In the genomic region with DNA sequence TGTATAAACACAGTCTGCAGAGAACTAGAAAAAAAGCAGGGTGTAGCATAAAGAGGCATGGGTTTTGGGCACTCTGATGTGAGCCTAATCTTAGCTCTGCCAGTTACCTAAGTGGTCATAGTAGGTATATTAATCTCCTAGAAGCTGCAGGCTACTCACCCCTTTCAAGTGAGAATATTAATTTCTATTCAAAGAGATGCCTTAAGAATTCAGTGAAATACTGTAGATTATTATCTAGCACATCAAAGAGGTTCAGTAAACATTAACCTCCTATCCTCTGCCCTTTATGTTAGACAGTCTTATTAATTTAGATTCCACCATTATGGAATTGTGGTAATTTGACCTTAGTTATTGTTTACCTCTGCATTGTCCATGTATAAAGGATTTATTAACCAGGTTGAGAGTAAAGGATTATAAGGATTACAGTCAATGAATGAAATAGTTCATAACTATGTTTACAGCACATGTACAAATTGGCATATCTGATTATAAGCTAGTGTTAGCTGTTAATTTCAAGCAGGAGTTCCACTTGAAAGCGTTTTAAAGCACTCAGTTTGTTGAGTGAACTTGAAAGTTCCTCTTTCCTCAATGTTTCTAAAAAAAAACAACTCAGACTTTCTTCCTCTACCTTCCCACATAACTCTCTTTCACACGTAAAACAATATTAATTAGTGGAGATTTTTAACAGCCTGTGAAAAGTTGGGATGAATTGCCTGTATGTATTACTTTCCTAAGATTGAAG, we compare ENCODE assay signal across 15 cellular contexts.
DNase-seq lines count a peak whose midpoint lies in the region; ATAC-seq and TF ChIP-seq lines count a peak whose summit lies in the region.
"Had no signal": no experiment of that assay in that cellular context is flagged by ENCODE, and none has a peak within 500 bp of the region (broad histone marks: within the 10 kb centered on the region; RNA-seq: fewer than 3 reads in every experiment).

No MANE protein-coding gene starts in this region.

- H3K4me2 ChIP-seq in BLaER1 treated with 17β-estradiol and CSF1 and Interleukin-3, amounts not matched to agents 10 nM and 100 nM: peak overlapping the region in 8 of 11 experiments; percentile 3 to 50 (median 13); a peak in 15 of 22 replicates
- peak overlapping the region; percentile 76 for H3K4me2 ChIP-seq in OCI-LY3 (ENCODE audit: low read length)
- H3K4me2 ChIP-seq: neural progenitor cell had no signal

- H3K27me3 Mint-ChIP-seq in immature natural killer cell (ENCODE audit: low read depth in 3 of 3): peaks cover 0 to 3% (median 0%) of the 10 kb centered on the region in 3 donors
- H3K27me3 Mint-ChIP-seq: dendritic cell treated with granulocyte-macrophage colony-stimulating factor and Interleukin-4, amounts not matched to agents 40 ng/mL and 50 ng/mL, for 4 days had no signal

- DNase-seq in immature natural killer cell (no peak), NCI-H524 treated with DMSO at 0.1 percent for 48 hours (lab: John Stamatoyannopoulos, UW) (no peak), Right ventricle myocardium superior (no peak), NCI-H345 treated with DMSO at 0.1 percent for 48 hours (lab: John Stamatoyannopoulos, UW; ENCODE audit: unreplicated experiment) (no peak)
- DNase-seq: activated CD8-positive, alpha-beta memory T cell treated with anti-CD3 and anti-CD28 coated beads for 24 hours; DMS79; left cardiac atrium; NCI-H510A; T-helper 1 cell had no signal

- H3K79me2 ChIP-seq in OCI-LY3 (ENCODE audit: low read length): no peaks in the 10 kb centered on the region

- peaks cover 14 to 21% (median 16%) of the 10 kb centered on the region in 3 donors for H3K36me3 Mint-ChIP-seq in immature natural killer cell

- ATAC-seq in GM19438 (IDR thresholded peaks at IDR 0.05; ENCODE audit: low read depth, unreplicated experiment): peak; percentile 68
- peak; percentile 76 for ATAC-seq in HG02981 (IDR thresholded peaks at IDR 0.05; ENCODE audit: unreplicated experiment)
- ATAC-seq in Right ventricle myocardium superior (ENCODE audit: poor library complexity): no peak
- ATAC-seq: left cardiac atrium had no signal

- no peak for TF ChIP-seq CTCF in OCI-LY3 (IDR thresholded peaks at IDR 0.05; ENCODE audit: low read depth, low read length)

- H3K4me3 Mint-ChIP-seq in immature natural killer cell: no peak overlapping the region
- H3K4me3 Mint-ChIP-seq: dendritic cell treated with granulocyte-macrophage colony-stimulating factor and Interleukin-4, amounts not matched to agents 40 ng/mL and 50 ng/mL, for 4 days; neural progenitor cell had no signal

- H3K9ac ChIP-seq in BLaER1 treated with 17β-estradiol and CSF1 and Interleukin-3, amounts not matched to agents 10 nM and 100 nM: peak overlapping the region in 1 of 11 experiments; percentile 9; a peak in 1 of 22 replicates
- H3K9ac ChIP-seq in OCI-LY3 (ENCODE audit: low read length): peak overlapping the region; percentile 43
- H3K9ac ChIP-seq: neural progenitor cell had no signal

- H4K20me1 ChIP-seq in BLaER1 treated with 17β-estradiol and CSF1 and Interleukin-3, amounts not matched to agents 10 nM and 100 nM: no peaks in the 10 kb centered on the region
- H4K20me1 ChIP-seq in OCI-LY3 (ENCODE audit: insufficient read depth, low read length): no peaks in the 10 kb centered on the region

- H3K4me1 ChIP-seq in BLaER1 treated with 17β-estradiol and CSF1 and Interleukin-3, amounts not matched to agents 10 nM and 100 nM: peaks cover 0 to 16% (median 14%) of the 10 kb centered on the region in 10 experiments; a peak in 14 of 20 replicates
- peaks cover 29% of the 10 kb centered on the region for H3K4me1 ChIP-seq in OCI-LY3 (ENCODE audit: low read length)
- H3K4me1 ChIP-seq: neural progenitor cell had no signal

- H3K36me3 ChIP-seq in BLaER1 treated with 17β-estradiol and CSF1 and Interleukin-3, amounts not matched to agents 10 nM and 100 nM: peaks cover 0 to 16% (median 11%) of the 10 kb centered on the region in 11 experiments; a peak in 11 of 22 replicates
- no peaks in the 10 kb centered on the region for H3K36me3 ChIP-seq in OCI-LY3 (replicated peaks; ENCODE audit: low read depth, low read length)
- H3K36me3 ChIP-seq: neural progenitor cell had no signal

- no peaks in the 10 kb centered on the region for H3K27me3 ChIP-seq in BLaER1 treated with 17β-estradiol and CSF1 and Interleukin-3, amounts not matched to agents 10 nM and 100 nM
- H3K27me3 ChIP-seq in OCI-LY3 (ENCODE audit: low read depth, low read length): no peaks in the 10 kb centered on the region
- H3K27me3 ChIP-seq: neural progenitor cell had no signal

- H3K4me1 Mint-ChIP-seq in immature natural killer cell: no peaks in the 10 kb centered on the region
- H3K4me1 Mint-ChIP-seq: neural progenitor cell had no signal

- no peak overlapping the region for H3K4me3 ChIP-seq in BLaER1 treated with 17β-estradiol and CSF1 and Interleukin-3, amounts not matched to agents 10 nM and 100 nM
- peak overlapping the region; percentile 73 for H3K4me3 ChIP-seq in OCI-LY3 (ENCODE audit: low read length)
- H3K4me3 ChIP-seq: neural progenitor cell had no signal

- H3K27ac Mint-ChIP-seq in immature natural killer cell: no peak overlapping the region
- H3K27ac Mint-ChIP-seq: dendritic cell treated with granulocyte-macrophage colony-stimulating factor and Interleukin-4, amounts not matched to agents 40 ng/mL and 50 ng/mL, for 4 days; neural progenitor cell had no signal

- intact Hi-C loops in Right ventricle myocardium superior (cut with DNase I): no loop called here

- H3K27ac ChIP-seq in BLaER1 treated with 17β-estradiol and CSF1 and Interleukin-3, amounts not matched to agents 10 nM and 100 nM: 0 out of 22 replicates have a peak overlapping the region, but pooled peaks of 3 of the 11 experiments have one; percentile 11 to 28 (median 19)
- peak overlapping the region; percentile 41; the same call in 1 of the 2 replicates for H3K27ac ChIP-seq in OCI-LY3 (ENCODE audit: low read length)
- H3K27ac ChIP-seq: neural progenitor cell had no signal

- H3K9me3 Mint-ChIP-seq in immature natural killer cell: no peaks in the 10 kb centered on the region
- H3K9me3 Mint-ChIP-seq: dendritic cell treated with granulocyte-macrophage colony-stimulating factor and Interleukin-4, amounts not matched to agents 40 ng/mL and 50 ng/mL, for 4 days; neural progenitor cell had no signal

- no peaks in the 10 kb centered on the region for H3K9me3 ChIP-seq in BLaER1 treated with 17β-estradiol and CSF1 and Interleukin-3, amounts not matched to agents 10 nM and 100 nM (replicated peaks in 1 of 11)
- no peaks in the 10 kb centered on the region for H3K9me3 ChIP-seq in OCI-LY3 (ENCODE audit: insufficient read depth, low read length)

- 0 out of 2 replicates have a peak overlapping the region, but pooled peaks have one; percentile 34 for H2AFZ ChIP-seq in OCI-LY3 (ENCODE audit: low read depth, low read length)
- H2AFZ ChIP-seq: neural progenitor cell had no signal
